17 cellular contexts compared by ENCODE assay signal in genomic region chr11:24762076-24762475, GRCh38.
A peak's percentile ranks its signal among the peaks of the same experiment; 100 is the strongest.
DNase-seq lines count a peak whose midpoint lies in the region; ATAC-seq and TF ChIP-seq lines count a peak whose summit lies in the region.
"Had no signal": no experiment of that assay in that cellular context is flagged by ENCODE, and none has a peak within 500 bp of the region (broad histone marks: within the 10 kb centered on the region; RNA-seq: fewer than 3 reads in every experiment).

No MANE protein-coding gene starts in this region.

- H3F3A ChIP-seq in SK-N-SH (replicated peaks; ENCODE audit: insufficient read depth): no peaks in the 10 kb centered on the region

- no peak for TF ChIP-seq RAD21 in SK-N-SH (IDR thresholded peaks at IDR 0.05; ENCODE audit: low read length)

- H3K4me3 ChIP-seq in SK-N-SH (ENCODE audit: low read depth in 2 of 2, low read length in 1 of 2) (no peak overlapping the region), epithelial cell of esophagus (ENCODE audit: low read length) (no peak overlapping the region), lower leg skin (ENCODE audit: low read depth, poor library complexity, severe bottlenecking) (no peak overlapping the region)
- H3K4me3 ChIP-seq: A549; BLaER1 treated with 17β-estradiol and CSF1 and Interleukin-3, amounts not matched to agents 10 nM and 100 nM; GM12878 had no signal

- no peaks in the 10 kb centered on the region for H4K20me1 ChIP-seq in SK-N-SH (ENCODE audit: insufficient read depth)
- H4K20me1 ChIP-seq: BLaER1 treated with 17β-estradiol and CSF1 and Interleukin-3, amounts not matched to agents 10 nM and 100 nM had no signal

- CTCF ChIA-PET in SK-N-SH (lab: Yijun Ruan, JAX): interaction anchor here (0.6 kb wide), 1 partner anchor 15 kb away, joined by 3 read pairs; no protein-coding TSS in a partner anchor

- POLR2A ChIA-PET in SK-N-SH (lab: Yijun Ruan, JAX): no interaction called here

- no peak overlapping the region for H3K27ac ChIP-seq in SK-N-SH (ENCODE audit: low read depth in 2 of 2, low read length in 1 of 2)
- H3K27ac ChIP-seq: 22Rv1, A549, C4-2B had no signal

- no peaks in the 10 kb centered on the region for H3K79me2 ChIP-seq in SK-N-SH (ENCODE audit: insufficient read depth)

- H3K36me3 ChIP-seq in SK-N-SH (replicated peaks in 1 of 2; ENCODE audit: control insufficient read depth in 1 of 2, insufficient read depth in 2 of 2, low read length in 1 of 2): no peaks in the 10 kb centered on the region
- H3K36me3 ChIP-seq: BLaER1 treated with 17β-estradiol and CSF1 and Interleukin-3, amounts not matched to agents 10 nM and 100 nM had no signal

- H3K27me3 ChIP-seq in SK-N-SH (ENCODE audit: insufficient read depth): no peaks in the 10 kb centered on the region
- H3K27me3 ChIP-seq: BLaER1 treated with 17β-estradiol and CSF1 and Interleukin-3, amounts not matched to agents 10 nM and 100 nM had no signal

- no peaks in the 10 kb centered on the region for H3K9me2 ChIP-seq in SK-N-SH

- no peak overlapping the region for H3K4me2 ChIP-seq in SK-N-SH
- H3K4me2 ChIP-seq: A549 had no signal

- H3K4me1 ChIP-seq in SK-N-SH (ENCODE audit: control insufficient read depth in 1 of 2, insufficient read depth in 2 of 2, low read depth in 1 of 2, low read length in 1 of 2): no peaks in the 10 kb centered on the region
- H3K4me1 ChIP-seq: A549, Caco-2 had no signal

- no peak for TF ChIP-seq EP300 in SK-N-SH (IDR thresholded peaks at IDR 0.05; ENCODE audit: borderline replicate concordance in 1 of 2, low read depth in 1 of 2, low read length in 1 of 2)

- H3K9me3 ChIP-seq in SK-N-SH: no peaks in the 10 kb centered on the region
- H3K9me3 ChIP-seq: A549; BLaER1 treated with 17β-estradiol and CSF1 and Interleukin-3, amounts not matched to agents 10 nM and 100 nM; Caco-2 had no signal

- ATAC-seq in SK-N-SH treated with all-trans-retinoic acid at 6 μM for 48 hours: no peak
- ATAC-seq: A549; CD8-positive, alpha-beta T cell; GM12878 had no signal

- DNase-seq in SK-N-SH: no peak
- DNase-seq in epithelial cell of esophagus (ENCODE audit: low read depth): peak; percentile 8
- peak; percentile 64 for DNase-seq in kidney tubule cell (ENCODE audit: low spot score)
- no peak for DNase-seq in lower leg skin (ENCODE audit: low spot score in 2 of 2)
- no peak for DNase-seq in NK-92 treated with Interleukin-12 subunit alpha and Interleukin-12 subunit beta, amount 100 ng/mL, for 24 hours (lab: John Stamatoyannopoulos, UW)
- DNase-seq: AML-193; Caco-2; Calu3; CD4-positive, alpha-beta T cell; CD8-positive, alpha-beta T cell; DMS79 treated with DMSO at 0.1 percent for 48 hours had no signal

- intact Hi-C loops in lower leg skin (cut with DNase I; ENCODE audit: low total_unique reads): no loop called here

- TF ChIP-seq POLR2A in lower leg skin (IDR thresholded peaks at IDR 0.05): no peak

- TF ChIP-seq CTCF in SK-N-SH (IDR thresholded peaks at IDR 0.05): no peak
- TF ChIP-seq CTCF in epithelial cell of esophagus (IDR thresholded peaks at IDR 0.05; ENCODE audit: insufficient read depth, low read depth, low read length, missing control alignments): no peak
- no peak for TF ChIP-seq CTCF in lower leg skin (IDR thresholded peaks at IDR 0.05)

- H3K9ac ChIP-seq in SK-N-SH: no peak overlapping the region
- H3K9ac ChIP-seq: BLaER1 treated with 17β-estradiol and CSF1 and Interleukin-3, amounts not matched to agents 10 nM and 100 nM had no signal

- 0 out of 2 replicates have a peak overlapping the region, but pooled peaks have one; percentile 46 for H2AFZ ChIP-seq in SK-N-SH (ENCODE audit: low read depth)

- WGBS in SK-N-SH (ENCODE audit: low lambda C conversion rate): 75% methylated on average over 2 of the region's 2 CpGs
- 86 to 89% methylated on average over 2 of the region's 2 CpGs for WGBS in lower leg skin, 2 donors

TF ChIP-seq in SK-N-SH, 30 proteins besides CTCF, POLR2A, EP300 and RAD21:
- TF ChIP-seq MAX (IDR thresholded peaks at IDR 0.05; ENCODE audit: low read depth): no peak
- TF ChIP-seq TEAD4 (IDR thresholded peaks at IDR 0.05; ENCODE audit: borderline replicate concordance, insufficient read depth): no peak
- TF ChIP-seq GABPA (IDR thresholded peaks at IDR 0.05; ENCODE audit: low read depth): no peak
- no peak for TF ChIP-seq ZBTB33 (IDR thresholded peaks at IDR 0.05; ENCODE audit: borderline replicate concordance, low read depth)

TF ChIP-seq in SK-N-SH treated with all-trans-retinoic acid at 6 μM for 48 hours, 23 proteins besides CTCF, POLR2A, EP300 and RAD21:
- no peak for TF ChIP-seq ESRRG (CRISPR knock-in tag; IDR thresholded peaks at IDR 0.05)

Comparison
In these comparisons a context has a peak if more than half of its experiments do, and no peak if none do; other contexts are left out.
1. DNase-seq: peak in epithelial cell of esophagus (single experiment) and kidney tubule cell (single experiment); none in SK-N-SH (single experiment), lower leg skin (0 of 2) and NK-92 treated with Interleukin-12 subunit alpha and Interleukin-12 subunit beta, amount 100 ng/mL, for 24 hours (single experiment).